ENCODE assay signal across 8 cellular contexts in the genomic region with DNA sequence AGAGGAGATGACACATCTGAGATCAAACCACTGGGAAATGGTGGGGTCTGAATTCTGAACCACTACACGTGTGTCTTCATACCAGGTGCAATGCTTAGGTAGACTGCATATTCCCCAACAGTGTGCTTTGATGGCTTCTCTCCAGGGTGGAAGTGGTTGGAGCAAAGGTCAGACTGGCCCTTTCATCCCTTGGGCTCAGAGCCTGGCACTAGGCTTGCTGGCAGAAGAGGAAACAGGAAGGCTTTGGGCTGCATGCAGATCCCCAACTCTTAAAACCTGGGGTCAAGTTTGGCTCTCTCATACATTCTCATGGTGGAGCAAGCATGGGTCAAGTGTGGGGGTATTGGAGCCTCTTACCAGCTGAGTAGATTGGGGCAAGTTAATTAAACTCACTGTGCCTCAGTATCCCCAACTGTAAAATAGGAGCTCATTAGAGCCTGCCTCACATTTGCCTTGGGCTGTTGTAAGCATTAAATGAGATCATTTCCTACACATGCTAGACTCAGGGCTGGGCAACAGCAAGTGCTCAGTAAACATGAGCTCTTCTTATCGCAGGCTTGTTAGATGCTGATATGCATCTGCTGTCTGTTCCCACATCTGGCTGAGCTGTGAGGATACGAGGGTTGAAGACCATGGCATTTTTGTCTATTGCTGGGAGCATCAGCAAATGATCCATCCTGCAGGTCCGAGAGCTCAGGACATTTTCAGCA. TPM values are rescaled to one million over a fixed set of nuclear protein-coding genes. Genes with fewer than 3 reads are reported as not detected.
A peak's percentile ranks its signal among the peaks of the same experiment; 100 is the strongest.
DNase-seq lines count a peak whose midpoint lies in the region; ATAC-seq and TF ChIP-seq lines count a peak whose summit lies in the region.

No MANE protein-coding gene starts in this region.

- peaks cover 59% of the 10 kb centered on the region for H3K27me3 ChIP-seq in left ventricle myocardium inferior (ENCODE audit: low read depth)

- H3K9me3 ChIP-seq in left ventricle myocardium inferior (replicated peaks) = no peaks in the 10 kb centered on the region

- no peak for TF ChIP-seq CTCF in left ventricle myocardium inferior (IDR thresholded peaks at IDR 0.05; ENCODE audit: borderline replicate concordance)

- peaks cover 51% of the 10 kb centered on the region for H3K4me1 ChIP-seq in left ventricle myocardium inferior

- H3K36me3 ChIP-seq in left ventricle myocardium inferior = no peaks in the 10 kb centered on the region

- no peak overlapping the region for H3K4me3 ChIP-seq in left ventricle myocardium inferior

- H3K27ac ChIP-seq in left ventricle myocardium inferior (replicated peaks) (peak overlapping the region; percentile 77), temporal lobe (ENCODE audit: low read depth, low read length) (peak overlapping the region; percentile 96)

- intact Hi-C loops in left ventricle myocardium inferior (cut with micrococcal nuclease) = loop anchor here (10.0 kb wide), 1 partner anchor 70 kb away; the partner anchor contains the start of gene PPP1R16B

- no peak for ATAC-seq in GM21786 (IDR thresholded peaks at IDR 0.05; ENCODE audit: unreplicated experiment)
- no peak for ATAC-seq in HG03571 (IDR thresholded peaks at IDR 0.05; ENCODE audit: unreplicated experiment)

- peak; percentile 71 for DNase-seq in activated effector memory CD4-positive, alpha-beta T cell treated with anti-CD3 and anti-CD28 coated beads, Interleukin-2, amount 50 U/mL, for 16 hours
- DNase-seq in activated effector memory CD4-positive, alpha-beta T cell treated with Interleukin-2 at 50 U/mL for 16 hours = no peak
- DNase-seq in T-helper 22 cell (ENCODE audit: low read depth) (peak; percentile 45), left ventricle myocardium inferior (no peak), NCI-H187 treated with DMSO at 0.1 percent for 48 hours (lab: John Stamatoyannopoulos, UW) (no peak)

RNA-seq across cellular contexts. Expression of gene FAM83D, which starts 51.6 kb away (rescaled TPM):
- total RNA-seq in left ventricle myocardium inferior (0.77 TPM), temporal lobe (2.0 TPM)

Comparison
In these comparisons a context has a peak if more than half of its experiments do, and no peak if none do; other contexts are left out.
1. DNase-seq: peak in activated effector memory CD4-positive, alpha-beta T cell treated with anti-CD3 and anti-CD28 coated beads, Interleukin-2, amount 50 U/mL, for 16 hours (single experiment) and T-helper 22 cell (single experiment); none in activated effector memory CD4-positive, alpha-beta T cell treated with Interleukin-2 at 50 U/mL for 16 hours (single experiment), left ventricle myocardium inferior (single experiment) and NCI-H187 treated with DMSO at 0.1 percent for 48 hours (single experiment).